16 cellular contexts compared by ENCODE assay signal in the genomic region with DNA sequence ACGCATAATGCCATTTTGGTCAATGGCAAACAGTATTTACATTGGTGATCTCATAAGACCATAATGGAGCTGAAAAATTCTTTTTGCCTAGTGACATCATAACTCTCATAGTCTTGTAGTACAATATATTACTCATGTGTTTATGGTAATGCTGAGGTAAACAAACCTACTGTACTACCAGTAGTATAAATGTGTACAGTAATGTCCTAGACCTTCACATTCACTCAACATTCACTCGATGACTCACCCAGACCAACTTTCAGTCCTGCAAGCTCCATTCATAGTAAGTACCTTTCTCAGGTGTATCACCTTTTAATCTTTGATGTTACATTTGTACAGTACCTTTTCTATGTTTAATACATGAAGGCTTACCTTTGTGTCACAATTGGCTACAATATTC.
DNase-seq lines count a peak whose midpoint lies in the region; ATAC-seq and TF ChIP-seq lines count a peak whose summit lies in the region.
"Had no signal": no experiment of that assay in that cellular context is flagged by ENCODE, and none has a peak within 500 bp of the region (broad histone marks: within the 10 kb centered on the region; RNA-seq: fewer than 3 reads in every experiment).

No MANE protein-coding gene starts in this region.

- no peaks in the 10 kb centered on the region for H3K36me3 Mint-ChIP-seq in T-cell
- H3K36me3 Mint-ChIP-seq: CD4-positive, CD25-positive, alpha-beta regulatory T cell had no signal

- BruUV-seq in IMR-90 (replicated peaks; lab: Mats Ljungman, UMichigan): no TSS peak

- no peak for TF ChIP-seq CTCF in IMR-90 (conservative IDR thresholded peaks at IDR 0.05; ENCODE audit: low read depth, low read length)
- TF ChIP-seq CTCF in epithelial cell of esophagus (IDR thresholded peaks at IDR 0.05; ENCODE audit: insufficient read depth, low read depth, low read length, missing control alignments): no peak

- H3K4ac ChIP-seq in IMR-90 (ENCODE audit: low read depth, low read length) (no peak overlapping the region), trophoblast cell (ENCODE audit: low read depth, low read length) (no peak overlapping the region)

- no CpG with 5 or more reads among the region's 2 CpGs for WGBS in IMR-90 (ENCODE audit: extremely low coverage in 2 of 2, insufficient read length in 1 of 2), 2 experiments
- no CpG with 5 or more reads among the region's 2 CpGs for WGBS in trophoblast cell (ENCODE audit: extremely low coverage, insufficient coverage, insufficient read length)

- H3K4me1 ChIP-seq in IMR-90 (ENCODE audit: control insufficient read depth, insufficient read depth, low read length): no peaks in the 10 kb centered on the region
- no peaks in the 10 kb centered on the region for H3K4me1 ChIP-seq in trophoblast cell (ENCODE audit: control insufficient read depth in 1 of 2, insufficient read depth in 2 of 2, low read length in 2 of 2)

- no peak overlapping the region for H2BK5ac ChIP-seq in IMR-90 (ENCODE audit: low read depth, low read length, poor library complexity, severe bottlenecking)
- H2BK5ac ChIP-seq in trophoblast cell (ENCODE audit: low read depth, low read length, poor library complexity): no peak overlapping the region

- H3K56ac ChIP-seq in IMR-90 (ENCODE audit: extremely low read depth, insufficient read depth, low read length): no peak overlapping the region

- H3K27ac Mint-ChIP-seq in T-cell: no peak overlapping the region
- H3K27ac Mint-ChIP-seq: CD4-positive, CD25-positive, alpha-beta regulatory T cell had no signal

- H4K5ac ChIP-seq in IMR-90 (ENCODE audit: low read depth, low read length): no peak overlapping the region

- no peaks in the 10 kb centered on the region for H4K20me1 ChIP-seq in IMR-90 (ENCODE audit: insufficient read depth, low read length)
- H4K20me1 ChIP-seq: BLaER1 treated with 17β-estradiol and CSF1 and Interleukin-3, amounts not matched to agents 10 nM and 100 nM had no signal

- no peak overlapping the region for H2BK15ac ChIP-seq in IMR-90 (ENCODE audit: low read depth, low read length)

- H3K9me3 ChIP-seq in IMR-90 (ENCODE audit: control insufficient read depth, insufficient read depth, low read length): no peaks in the 10 kb centered on the region
- no peaks in the 10 kb centered on the region for H3K9me3 ChIP-seq in trophoblast cell (ENCODE audit: insufficient read depth, low read depth, low read length)
- H3K9me3 ChIP-seq: BLaER1 treated with 17β-estradiol and CSF1 and Interleukin-3, amounts not matched to agents 10 nM and 100 nM had no signal

- H3K14ac ChIP-seq in IMR-90 (replicated peaks; ENCODE audit: low read depth, low read length) (no peak overlapping the region), trophoblast cell (ENCODE audit: low read length) (no peak overlapping the region)

- ATAC-seq in IMR-90 (ENCODE audit: low read depth): no peak
- ATAC-seq in HG02852 (IDR thresholded peaks at IDR 0.05; ENCODE audit: unreplicated experiment): no peak
- ATAC-seq in T-cell (replicated peaks in 1 of 4): no peak
- ATAC-seq: HCT116, HepG2 had no signal

- H2BK20ac ChIP-seq in IMR-90 (ENCODE audit: low read depth, low read length): no peak overlapping the region

- dilution Hi-C loops in IMR-90 (cut with HindIII; ENCODE audit: low sequenced_read_pairs, unreplicated experiment): no loop called here

- DNase-seq in DMS53 (lab: John Stamatoyannopoulos, UW) (peak; percentile 73), IMR-90 (peak; percentile 1), epithelial cell of esophagus (ENCODE audit: low read depth) (peak; percentile 67), trophoblast cell (peak; percentile 10 to 23), T-cell (no peak), H7 (no peak)
- DNase-seq: ACHN; CD4-positive, CD25-positive, alpha-beta regulatory T cell; DMS 273 treated with DMSO at 0.1 percent for 48 hours; DMS79 treated with DMSO at 0.1 percent for 48 hours; EL; GDM1 had no signal

- intact Hi-C loops in IMR-90 (cut with micrococcal nuclease): loop anchor here (10.0 kb wide), 2 partner anchors 1552 to 1822 kb away; no protein-coding TSS in a partner anchor

- no peak overlapping the region for H4K12ac ChIP-seq in trophoblast cell (ENCODE audit: low read depth, low read length)

- no peak for TF ChIP-seq RAD21 in IMR-90 (IDR thresholded peaks at IDR 0.05; ENCODE audit: low read length)

- H3K9ac ChIP-seq in IMR-90 (ENCODE audit: low read depth, low read length) (no peak overlapping the region), trophoblast cell (ENCODE audit: low read length) (no peak overlapping the region)
- H3K9ac ChIP-seq: BLaER1 treated with 17β-estradiol and CSF1 and Interleukin-3, amounts not matched to agents 10 nM and 100 nM had no signal

- no peak overlapping the region for H3K23ac ChIP-seq in IMR-90 (ENCODE audit: low read depth, low read length)
- no peak overlapping the region for H3K23ac ChIP-seq in trophoblast cell (ENCODE audit: low read length)

- no peaks in the 10 kb centered on the region for H3K79me2 ChIP-seq in trophoblast cell (ENCODE audit: control insufficient read depth, insufficient read depth, low read length, poor library complexity)

- no peak overlapping the region for H2BK12ac ChIP-seq in trophoblast cell (ENCODE audit: low read length)

- no peaks in the 10 kb centered on the region for H3K9me1 ChIP-seq in IMR-90 (ENCODE audit: insufficient read depth, low read length)

- H3K79me1 ChIP-seq in IMR-90 (ENCODE audit: low read depth in 1 of 2, low read length in 2 of 2) (no peaks in the 10 kb centered on the region), trophoblast cell (ENCODE audit: low read length) (no peaks in the 10 kb centered on the region)

- H3K4me2 ChIP-seq in IMR-90 (ENCODE audit: low read depth, low read length) (no peak overlapping the region), trophoblast cell (ENCODE audit: low read length) (no peak overlapping the region)
- H3K4me2 ChIP-seq: BLaER1 treated with 17β-estradiol and CSF1 and Interleukin-3, amounts not matched to agents 10 nM and 100 nM had no signal

- no peak overlapping the region for H3K27ac ChIP-seq in IMR-90 (ENCODE audit: insufficient read depth, low read length)
- H3K27ac ChIP-seq in trophoblast cell (ENCODE audit: low read depth, low read length): no peak overlapping the region
- H3K27ac ChIP-seq: BLaER1 treated with 17β-estradiol and CSF1 and Interleukin-3, amounts not matched to agents 10 nM and 100 nM had no signal

- no peaks in the 10 kb centered on the region for H3K36me3 ChIP-seq in IMR-90 (ENCODE audit: control insufficient read depth, insufficient read depth, low read length)
- no peaks in the 10 kb centered on the region for H3K36me3 ChIP-seq in trophoblast cell (ENCODE audit: control insufficient read depth in 1 of 2, insufficient read depth in 2 of 2, low read length in 2 of 2)
- H3K36me3 ChIP-seq in H7 (replicated peaks; ENCODE audit: control insufficient read depth, insufficient read depth, low read length): no peaks in the 10 kb centered on the region
- H3K36me3 ChIP-seq: BLaER1 treated with 17β-estradiol and CSF1 and Interleukin-3, amounts not matched to agents 10 nM and 100 nM had no signal

- no peaks in the 10 kb centered on the region for H3K4me1 Mint-ChIP-seq in T-cell
- H3K4me1 Mint-ChIP-seq: CD4-positive, CD25-positive, alpha-beta regulatory T cell had no signal

- no peak for TF ChIP-seq POLR2A in IMR-90 (IDR thresholded peaks at IDR 0.05; ENCODE audit: low read depth, low read length)

- H2AFZ ChIP-seq in IMR-90 (replicated peaks; ENCODE audit: low read length, poor library complexity) (no peak overlapping the region), trophoblast cell (ENCODE audit: insufficient read depth, low read length, poor library complexity) (no peak overlapping the region)

- H4K8ac ChIP-seq in IMR-90 (ENCODE audit: low read depth in 2 of 2, low read length in 2 of 2): no peak overlapping the region
- H4K8ac ChIP-seq in trophoblast cell (ENCODE audit: low read depth, low read length): no peak overlapping the region

- POLR2A ChIA-PET in IMR-90 (lab: Charles Lee; ENCODE audit: unreplicated experiment) (no interaction called here), T-cell (lab: Charles Lee) (no interaction called here)

- H3K18ac ChIP-seq in IMR-90 (ENCODE audit: low read depth, low read length) (no peak overlapping the region), trophoblast cell (ENCODE audit: low read length) (no peak overlapping the region)

- no peak overlapping the region for H4K91ac ChIP-seq in IMR-90 (ENCODE audit: insufficient read depth, low read depth, low read length)
- no peak overlapping the region for H4K91ac ChIP-seq in trophoblast cell (ENCODE audit: low read depth, low read length)

- H3K27me3 ChIP-seq in IMR-90 (ENCODE audit: control insufficient read depth, insufficient read depth, low read length): no peaks in the 10 kb centered on the region
- no peaks in the 10 kb centered on the region for H3K27me3 ChIP-seq in trophoblast cell (ENCODE audit: insufficient read depth, low read length)
- H3K27me3 ChIP-seq in H7 (ENCODE audit: control insufficient read depth, insufficient read depth, low read length): no peaks in the 10 kb centered on the region
- H3K27me3 ChIP-seq: BLaER1 treated with 17β-estradiol and CSF1 and Interleukin-3, amounts not matched to agents 10 nM and 100 nM had no signal

- no peak overlapping the region for H3K4me3 Mint-ChIP-seq in T-cell
- H3K4me3 Mint-ChIP-seq: CD4-positive, CD25-positive, alpha-beta regulatory T cell had no signal

- CTCF ChIA-PET in IMR-90 (lab: Yijun Ruan, JAX): no interaction called here
- CTCF ChIA-PET in T-cell (lab: Charles Lee): no interaction called here

- H3K4me3 ChIP-seq in IMR-90 (ENCODE audit: insufficient read depth, low read depth, low read length) (no peak overlapping the region), epithelial cell of esophagus (ENCODE audit: low read length) (no peak overlapping the region), trophoblast cell (ENCODE audit: low read depth, low read length) (no peak overlapping the region), H7 (ENCODE audit: insufficient read depth, low read depth, low read length) (no peak overlapping the region)
- H3K4me3 ChIP-seq: BLaER1 treated with 17β-estradiol and CSF1 and Interleukin-3, amounts not matched to agents 10 nM and 100 nM had no signal

- H2AK5ac ChIP-seq in IMR-90 (ENCODE audit: low read depth, low read length) (no peak overlapping the region), trophoblast cell (ENCODE audit: low read length) (no peak overlapping the region)

- no peaks in the 10 kb centered on the region for H3K27me3 Mint-ChIP-seq in T-cell
- H3K27me3 Mint-ChIP-seq: CD4-positive, CD25-positive, alpha-beta regulatory T cell had no signal

- H2BK120ac ChIP-seq in IMR-90 (ENCODE audit: low read depth, low read length): no peak overlapping the region
- no peak overlapping the region for H2BK120ac ChIP-seq in trophoblast cell (ENCODE audit: insufficient read depth, low read length, poor library complexity)

- in situ Hi-C loops in IMR-90 (cut with MboI; ENCODE audit: low sequenced_read_pairs): loop anchor here (25.0 kb wide), 1 partner anchor 985 kb away; no protein-coding TSS in a partner anchor

- H3K9me3 Mint-ChIP-seq in T-cell: peaks cover 0 to 10% (median 4%) of the 10 kb centered on the region in 3 donors

- H2AK9ac ChIP-seq in IMR-90 (replicated peaks; ENCODE audit: low read depth, low read length, poor library complexity): no peak overlapping the region

TF ChIP-seq in IMR-90, 13 proteins besides CTCF, POLR2A, EP300 and RAD21 (continues in another document):
- TF ChIP-seq BHLHE40 (IDR thresholded peaks at IDR 0.05; ENCODE audit: low read depth, low read length) (no peak), MAZ (IDR thresholded peaks at IDR 0.05; ENCODE audit: borderline replicate concordance, low read depth, low read length) (no peak)

Comparison
In these comparisons a context has a peak if more than half of its experiments do, and no peak if none do; other contexts are left out.
1. DNase-seq: peak in DMS53 (single experiment), IMR-90 (single experiment), epithelial cell of esophagus (single experiment) and trophoblast cell (2 of 2); none in T-cell (0 of 34) and H7 (single experiment).